2 cellular contexts compared by ENCODE assay signal in genomic region chr16:89391-90302, GRCh38.
TF ChIP-seq lines count a peak whose summit lies in the region.

No MANE protein-coding gene starts in this region.

TF ChIP-seq in GM23338, 12 proteins besides CTCF, POLR2A, EP300 and RAD21:
- no peak for TF ChIP-seq EZH2 (IDR thresholded peaks at IDR 0.05; ENCODE audit: low read depth, unreplicated experiment)
- 0 out of 2 replicates have a peak, but pooled peaks have one; percentile 1 for TF ChIP-seq POLR2AphosphoS5 (IDR thresholded peaks at IDR 0.05; ENCODE audit: low read depth)

TF ChIP-seq in K562, 482 proteins besides CTCF, POLR2A, EP300 and RAD21:
- 0 out of 2 replicates have a peak, but pooled peaks have one; percentile 29 for TF ChIP-seq RBFOX2 (IDR thresholded peaks at IDR 0.05; ENCODE audit: low read depth, low read length)
- no peak for TF ChIP-seq CXXC5 (CRISPR knock-in tag; IDR thresholded peaks at IDR 0.05)
